In the genomic region with DNA sequence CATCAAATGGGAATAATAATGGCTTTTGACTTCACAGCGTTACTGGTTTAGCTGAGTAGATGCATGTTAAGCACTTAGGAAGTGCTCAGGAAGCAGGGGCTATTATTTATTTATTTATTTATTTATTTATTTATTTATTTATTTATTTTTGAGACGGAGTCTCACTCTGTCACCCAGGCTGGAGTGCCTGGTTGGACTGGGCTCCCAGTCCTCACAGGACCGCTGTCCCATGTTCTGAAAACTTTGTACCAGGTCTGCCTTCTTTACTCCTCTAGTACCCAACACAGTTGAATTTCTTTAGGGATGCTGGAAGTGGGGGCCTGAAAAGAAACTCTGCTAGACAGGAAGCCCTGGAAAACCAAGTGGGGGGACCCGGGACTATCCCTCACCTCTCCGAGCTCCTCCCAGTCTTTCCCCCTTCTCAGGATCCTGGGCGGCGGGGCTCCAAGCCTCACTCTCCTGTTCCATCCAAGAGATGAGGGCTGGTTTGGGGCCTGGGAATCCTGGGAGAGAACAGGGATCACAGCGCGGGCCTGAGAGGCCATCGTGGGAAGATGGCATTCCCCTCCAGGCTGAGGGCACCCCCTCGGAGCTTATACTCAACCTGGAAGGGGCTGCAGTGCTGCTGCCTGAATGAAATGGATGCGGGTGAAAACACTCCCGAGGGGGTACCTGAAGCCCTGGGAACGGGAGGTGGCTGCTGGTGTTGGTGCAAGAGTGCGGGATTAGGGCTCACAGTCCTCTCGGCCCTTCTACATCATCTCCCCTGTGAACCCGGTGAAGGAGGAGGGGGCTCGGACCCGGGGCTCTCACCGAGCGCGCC, we compare ENCODE assay signal across 8 cellular contexts. TPM values are rescaled to one million over a fixed set of nuclear protein-coding genes. Genes with fewer than 3 reads are reported as not detected.
DNase-seq lines count a peak whose midpoint lies in the region; ATAC-seq and TF ChIP-seq lines count a peak whose summit lies in the region.

No MANE protein-coding gene starts in this region.

- H3K27me3 ChIP-seq in MM.1S (replicated peaks; ENCODE audit: insufficient read depth, low read length) (no peaks in the 10 kb centered on the region), suprapubic skin (no peaks in the 10 kb centered on the region)

- H3K36me3 ChIP-seq in ES-I3 (ENCODE audit: insufficient read depth, low read length) (no peaks in the 10 kb centered on the region), MM.1S (replicated peaks; ENCODE audit: insufficient read depth, low read length) (no peaks in the 10 kb centered on the region), suprapubic skin (no peaks in the 10 kb centered on the region)

- peak overlapping the region; percentile 65; the same call in 1 of the 2 replicates for H3K27ac ChIP-seq in MM.1S (ENCODE audit: low read length)
- H3K27ac ChIP-seq in suprapubic skin: peak overlapping the region; percentile 93

- H3K36me3 Mint-ChIP-seq in central memory CD8-positive, alpha-beta T cell (ENCODE audit: insufficient read depth): peaks cover 15% of the 10 kb centered on the region

- no peak for TF ChIP-seq EP300 in suprapubic skin (IDR thresholded peaks at IDR 0.05)

- peaks cover 7% of the 10 kb centered on the region; the same call in 1 of the 2 replicates for H3K79me2 ChIP-seq in MM.1S (ENCODE audit: low read length)

- H2AFZ ChIP-seq in MM.1S (ENCODE audit: low read length): peak overlapping the region; percentile 65

- H3K4me2 ChIP-seq in MM.1S (ENCODE audit: low read depth, low read length): peak overlapping the region; percentile 97

- peak overlapping the region; percentile 93 for H3K9ac ChIP-seq in ES-I3 (ENCODE audit: low read depth, low read length)
- H3K9ac ChIP-seq in MM.1S (ENCODE audit: low read length): peak overlapping the region; percentile 84

- no peak for DNase-seq in MM.1S
- no peak for DNase-seq in central memory CD8-positive, alpha-beta T cell (ENCODE audit: low spot score in 2 of 2)
- peak; percentile 78 for DNase-seq in left kidney (ENCODE audit: low read depth, low spot score)
- DNase-seq in suprapubic skin (ENCODE audit: low spot score in 2 of 2): no peak
- no peak for DNase-seq in GM10248 (ENCODE audit: extremely low spot score)
- DNase-seq in DMS 273 treated with DMSO at 0.1 percent for 48 hours (lab: John Stamatoyannopoulos, UW): no peak

- peaks cover 36% of the 10 kb centered on the region for H3K4me1 Mint-ChIP-seq in central memory CD8-positive, alpha-beta T cell

- no peaks in the 10 kb centered on the region for H3K9me3 Mint-ChIP-seq in central memory CD8-positive, alpha-beta T cell

- H3K9me3 ChIP-seq in ES-I3 (ENCODE audit: control insufficient read depth, insufficient read depth, low read length) (no peaks in the 10 kb centered on the region; the same call in 1 of the 2 replicates), MM.1S (replicated peaks; ENCODE audit: insufficient read depth, low read length) (no peaks in the 10 kb centered on the region), suprapubic skin (no peaks in the 10 kb centered on the region)

- H4K20me1 ChIP-seq in MM.1S (ENCODE audit: insufficient read depth, low read length): no peaks in the 10 kb centered on the region

- CTCF ChIA-PET in GM10248 (lab: Yijun Ruan, JAX): interaction anchor here (0.8 to 1.7 kb wide), 8 partner anchors 12 to 141 kb away, joined by 3 to 7 read pairs (median 4); a partner anchor contains a TSS

- H3K27me3 Mint-ChIP-seq in central memory CD8-positive, alpha-beta T cell: no peaks in the 10 kb centered on the region

- H3K9me2 ChIP-seq in MM.1S (replicated peaks; ENCODE audit: insufficient read depth, low read length): no peaks in the 10 kb centered on the region

- no peak for ATAC-seq in central memory CD8-positive, alpha-beta T cell (replicated peaks; ENCODE audit: extremely low read depth, poor library complexity, severe bottlenecking)
- no peak for ATAC-seq in GM18520 (IDR thresholded peaks at IDR 0.05; ENCODE audit: unreplicated experiment)

- H3K27ac Mint-ChIP-seq in central memory CD8-positive, alpha-beta T cell (ENCODE audit: low read depth): peak overlapping the region; percentile 81

- WGBS in suprapubic skin: 8% methylated on average over 16 of the region's 22 CpGs

- POLR2A ChIA-PET in GM10248 (lab: Yijun Ruan, JAX): interaction anchor here (0.9 to 1.5 kb wide), 3 partner anchors 12 to 141 kb away, joined by 3 to 4 read pairs (median 3); a partner anchor contains a TSS

- H3K4me1 ChIP-seq in ES-I3 (ENCODE audit: insufficient read depth, low read length) (peaks cover 5% of the 10 kb centered on the region; the same call in 1 of the 2 replicates), MM.1S (ENCODE audit: low read length) (peaks cover 13% of the 10 kb centered on the region), suprapubic skin (peaks cover 37% of the 10 kb centered on the region)

- H3K4me3 ChIP-seq in MM.1S (ENCODE audit: low read length): peak overlapping the region; percentile 74
- peak overlapping the region; percentile 68 for H3K4me3 ChIP-seq in suprapubic skin

- no peak for TF ChIP-seq POLR2A in suprapubic skin (IDR thresholded peaks at IDR 0.05)

- peak overlapping the region; percentile 83 for H3K4me3 Mint-ChIP-seq in central memory CD8-positive, alpha-beta T cell

- H3F3A ChIP-seq in MM.1S (ENCODE audit: insufficient read depth, low read length): peaks cover 17% of the 10 kb centered on the region

- no peak for TF ChIP-seq CTCF in MM.1S (IDR thresholded peaks at IDR 0.05; ENCODE audit: low read length)
- TF ChIP-seq CTCF in suprapubic skin (IDR thresholded peaks at IDR 0.05): no peak
- TF ChIP-seq CTCF in GM10248 (IDR thresholded peaks at IDR 0.05; ENCODE audit: control extremely low read depth, extremely low read depth, low read depth, missing control alignments): no peak

RNA-seq across cellular contexts. Expression of a gene that starts 0.7 kb away (rescaled TPM):
- total RNA-seq in suprapubic skin: 10 to 100 TPM in 3 of 4 donors, 1 to 10 TPM in 1; 9.9 to 33.0 (median 20.0) TPM

RNA-seq across cellular contexts. Expression of a gene that starts 12.7 kb away (rescaled TPM):
- total RNA-seq in suprapubic skin: 10 to 100 TPM in 1 of 4 donors, 1 to 10 TPM in 3; 5.5 to 10.5 (median 8.7) TPM

RNA-seq across cellular contexts. Expression of a gene that starts 14.7 kb away (rescaled TPM):
- total RNA-seq in suprapubic skin: 10 to 100 TPM in 3 of 4 donors, 1 to 10 TPM in 1; 9.8 to 24.5 (median 11.2) TPM

RNA-seq across cellular contexts. Expression of a gene that starts 36.2 kb away (rescaled TPM):
- total RNA-seq in suprapubic skin: 10 to 100 TPM in 3 of 4 donors, 1 to 10 TPM in 1; 9.4 to 15.4 (median 11.5) TPM

RNA-seq across cellular contexts. Expression of a gene that starts 39.4 kb away (rescaled TPM):
- 10 to 100 TPM in 1 of 4 donors, 1 to 10 TPM in 3; 5.3 to 11.2 (median 6.0) TPM for total RNA-seq in suprapubic skin
